ENCODE assay signal across 12 cellular contexts in the genomic region with DNA sequence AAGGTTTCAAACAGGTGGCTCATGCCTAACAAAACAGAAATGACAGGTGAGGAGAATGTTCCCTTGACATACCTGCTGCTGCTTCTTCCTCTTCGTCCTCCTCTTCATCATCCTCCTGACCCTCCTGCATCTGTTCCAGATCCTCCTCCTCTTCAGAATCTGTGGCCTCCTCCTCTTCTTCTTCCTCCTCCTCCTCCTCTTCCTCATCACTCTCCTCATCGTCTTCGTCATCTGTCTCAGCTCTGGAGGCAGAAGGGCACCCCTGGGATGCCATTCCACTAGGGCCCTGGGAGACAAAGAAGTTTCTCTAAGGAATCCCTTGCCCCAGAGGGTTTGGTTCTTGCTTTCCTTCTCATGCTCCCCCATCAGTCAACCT. TPM values are rescaled to one million over a fixed set of nuclear protein-coding genes. Genes with fewer than 3 reads are reported as not detected.
A peak's percentile ranks its signal among the peaks of the same experiment; 100 is the strongest.
DNase-seq lines count a peak whose midpoint lies in the region; FAIRE-seq and TF ChIP-seq lines count a peak whose summit lies in the region.
"Had no signal": no experiment of that assay in that cellular context is flagged by ENCODE, and none has a peak within 500 bp of the region (broad histone marks: within the 10 kb centered on the region; RNA-seq: fewer than 3 reads in every experiment).

No MANE protein-coding gene starts in this region.

- H4K20me1 ChIP-seq in hepatocyte (ENCODE audit: insufficient read depth, poor library complexity, severe bottlenecking), result no peaks in the 10 kb centered on the region

- H2AFZ ChIP-seq in hepatocyte (no peak overlapping the region), neuronal stem cell (ENCODE audit: low read length) (no peak overlapping the region)

- H3K27me3 Mint-ChIP-seq in activated naive CD4-positive, alpha-beta T cell treated with anti-CD3 and anti-CD28 coated beads, Interleukin-2, amount 50 U/mL, for 24 hours, result no peaks in the 10 kb centered on the region
- H3K27me3 Mint-ChIP-seq in activated naive CD8-positive, alpha-beta T cell, result no peaks in the 10 kb centered on the region

- no peak overlapping the region for H4K91ac ChIP-seq in neuronal stem cell (ENCODE audit: low read depth, low read length, poor library complexity)

- H3K9me3 Mint-ChIP-seq in activated naive CD4-positive, alpha-beta T cell treated with anti-CD3 and anti-CD28 coated beads, Interleukin-2, amount 50 U/mL, for 24 hours, result no peaks in the 10 kb centered on the region
- no peaks in the 10 kb centered on the region for H3K9me3 Mint-ChIP-seq in activated naive CD8-positive, alpha-beta T cell (ENCODE audit: low read depth)

- H3K9me3 ChIP-seq in hepatocyte (ENCODE audit: low read depth), result no peaks in the 10 kb centered on the region
- H3K9me3 ChIP-seq in tibial nerve, result no peaks in the 10 kb centered on the region
- no peaks in the 10 kb centered on the region for H3K9me3 ChIP-seq in neuronal stem cell (replicated peaks in 1 of 2; ENCODE audit: control insufficient read depth in 2 of 2, insufficient read depth in 1 of 2, low read depth in 1 of 2, low read length in 2 of 2)
- H3K9me3 ChIP-seq: colonic mucosa had no signal

- no peak overlapping the region for H3K4me2 ChIP-seq in hepatocyte
- H3K4me2 ChIP-seq in neuronal stem cell (ENCODE audit: insufficient read depth, low read length, poor library complexity, severe bottlenecking), result no peak overlapping the region

- no peak overlapping the region for H3K9ac ChIP-seq in neuronal stem cell (ENCODE audit: low read depth, low read length, poor library complexity)

- WGBS in hepatocyte (ENCODE audit: low lambda C conversion rate, missing lambda C conversion rate), result 97% methylated on average over 3 of the region's 3 CpGs
- 84 to 89% methylated on average over 3 of the region's 3 CpGs for WGBS in tibial nerve, 2 donors
- no CpG with 5 or more reads among the region's 3 CpGs for WGBS in neuronal stem cell (ENCODE audit: extremely low coverage in 2 of 2, insufficient read length in 2 of 2, insufficient replicate concordance in 1 of 2), 2 donors

- no peak overlapping the region for H2BK12ac ChIP-seq in neuronal stem cell (ENCODE audit: low read length)

- H3K27ac ChIP-seq in hepatocyte (peak overlapping the region; percentile 54), tibial nerve (peak overlapping the region in 3 of 4 donors; percentile 8 to 95 (median 66)), neuronal stem cell (replicated peaks; ENCODE audit: low read length) (no peak overlapping the region)
- H3K27ac ChIP-seq: colonic mucosa had no signal

- H3K27ac Mint-ChIP-seq in activated naive CD4-positive, alpha-beta T cell treated with anti-CD3 and anti-CD28 coated beads, Interleukin-2, amount 50 U/mL, for 24 hours, result peak overlapping the region; percentile 26
- peak overlapping the region; percentile 68 for H3K27ac Mint-ChIP-seq in activated naive CD8-positive, alpha-beta T cell

- H3K4me3 Mint-ChIP-seq in activated naive CD4-positive, alpha-beta T cell treated with anti-CD3 and anti-CD28 coated beads, Interleukin-2, amount 50 U/mL, for 24 hours, result peak overlapping the region; percentile 95
- H3K4me3 Mint-ChIP-seq in activated naive CD8-positive, alpha-beta T cell, result peak overlapping the region; percentile 93

- H3K79me1 ChIP-seq in neuronal stem cell (ENCODE audit: low read depth, low read length), result peaks cover 8% of the 10 kb centered on the region

- no peak overlapping the region for H3K18ac ChIP-seq in neuronal stem cell (ENCODE audit: low read length)

- H3K4ac ChIP-seq in neuronal stem cell (ENCODE audit: low read length), result no peak overlapping the region

- peaks cover 86% of the 10 kb centered on the region for H3K4me1 Mint-ChIP-seq in activated naive CD4-positive, alpha-beta T cell treated with anti-CD3 and anti-CD28 coated beads, Interleukin-2, amount 50 U/mL, for 24 hours
- peaks cover 70% of the 10 kb centered on the region for H3K4me1 Mint-ChIP-seq in activated naive CD8-positive, alpha-beta T cell (ENCODE audit: low read depth)

- TF ChIP-seq EP300 in tibial nerve (IDR thresholded peaks at IDR 0.05), result no peak

- no peak overlapping the region for H3K23ac ChIP-seq in neuronal stem cell (ENCODE audit: low read depth, low read length, poor library complexity)

- H2BK15ac ChIP-seq in neuronal stem cell (ENCODE audit: low read length), result no peak overlapping the region

- H3K4me1 ChIP-seq in hepatocyte (ENCODE audit: insufficient read depth) (peaks cover 21% of the 10 kb centered on the region), tibial nerve (peaks cover 0 to 75% (median 41%) of the 10 kb centered on the region in 4 donors), neuronal stem cell (ENCODE audit: control insufficient read depth in 2 of 2, insufficient read depth in 1 of 2, low read depth in 1 of 2, low read length in 2 of 2) (peaks cover 23 to 33% of the 10 kb centered on the region in 2 donors)

- H3K36me3 ChIP-seq in hepatocyte (replicated peaks; ENCODE audit: insufficient read depth, low read depth) (no peaks in the 10 kb centered on the region), tibial nerve (peaks cover 0 to 37% (median 17%) of the 10 kb centered on the region in 3 donors), neuronal stem cell (replicated peaks in 1 of 2; ENCODE audit: control insufficient read depth in 2 of 2, insufficient read depth in 2 of 2, low read length in 2 of 2) (peaks cover 30 to 50% of the 10 kb centered on the region in 2 donors)

- H3K4me3 ChIP-seq in hepatocyte, result no peak overlapping the region
- no peak overlapping the region for H3K4me3 ChIP-seq in tibial nerve
- H3K4me3 ChIP-seq in neuronal stem cell (ENCODE audit: low read length in 2 of 2), result no peak overlapping the region
- H3K4me3 ChIP-seq: colonic mucosa had no signal

- H2BK120ac ChIP-seq in neuronal stem cell (ENCODE audit: low read depth, low read length), result no peak overlapping the region

- no peak for DNase-seq in activated naive CD4-positive, alpha-beta T cell treated with anti-CD3 and anti-CD28 coated beads, Interleukin-2, amount 50 U/mL, for 16 hours
- DNase-seq in hepatocyte (ENCODE audit: low spot score), result no peak
- DNase-seq in tibial nerve (ENCODE audit: low spot score in 2 of 2), result no peak
- no peak for DNase-seq in RCC 7860 (ENCODE audit: low spot score)
- no peak for DNase-seq in stimulated activated CD4-positive, alpha-beta T cell treated with anti-CD3 and anti-CD28 coated beads, Interleukin-2, amount 100 ng/mL, for 24 hours
- no peak for DNase-seq in neuronal stem cell (ENCODE audit: low spot score)
- DNase-seq: kidney, NCI-H82 had no signal

- TF ChIP-seq CTCF in hepatocyte (IDR thresholded peaks at IDR 0.05; ENCODE audit: poor library complexity) (no peak), tibial nerve (IDR thresholded peaks at IDR 0.05) (no peak)

- no peak overlapping the region for H2AK5ac ChIP-seq in neuronal stem cell (ENCODE audit: low read depth, low read length)

- TF ChIP-seq POLR2A in tibial nerve (IDR thresholded peaks at IDR 0.05), result no peak

- H4K8ac ChIP-seq in neuronal stem cell (ENCODE audit: low read depth, low read length), result no peak overlapping the region

- peaks cover 34% of the 10 kb centered on the region for H3K79me2 ChIP-seq in hepatocyte

- H2BK5ac ChIP-seq in neuronal stem cell (ENCODE audit: low read length), result no peak overlapping the region

- H3K9me2 ChIP-seq in hepatocyte (replicated peaks; ENCODE audit: insufficient read depth), result no peaks in the 10 kb centered on the region

- FAIRE-seq in RCC 7860 (lab: Jason Lieb, UNC), result no peak
- FAIRE-seq: D721Med, kidney had no signal

- H3K27me3 ChIP-seq in hepatocyte, result no peaks in the 10 kb centered on the region
- H3K27me3 ChIP-seq in tibial nerve, result no peaks in the 10 kb centered on the region
- H3K27me3 ChIP-seq in neuronal stem cell (ENCODE audit: control insufficient read depth in 3 of 3, insufficient read depth in 3 of 3, low read depth in 1 of 3, low read length in 3 of 3), result no peaks in the 10 kb centered on the region
- H3K27me3 ChIP-seq: colonic mucosa had no signal

- H3K36me3 Mint-ChIP-seq in activated naive CD4-positive, alpha-beta T cell treated with anti-CD3 and anti-CD28 coated beads, Interleukin-2, amount 50 U/mL, for 24 hours, result peaks cover 22% of the 10 kb centered on the region
- H3K36me3 Mint-ChIP-seq in activated naive CD8-positive, alpha-beta T cell, result peaks cover 6% of the 10 kb centered on the region

- H3K14ac ChIP-seq in neuronal stem cell (ENCODE audit: low read length), result no peak overlapping the region

RNA-seq across cellular contexts. Expression of gene ZBTB22, which starts 2.4 kb away (rescaled TPM):
- total RNA-seq in hepatocyte (21.6 and 23.4 TPM in 2 replicates), tibial nerve (10 to 100 TPM; 13.8 to 21.6 (median 17.5) TPM)
- 23.2 and 23.8 TPM in 2 replicates for polyA plus RNA-seq in hepatocyte
- 18.2 TPM for polyA plus RNA-seq in neuronal stem cell (2013, experiment 1 of 2)
- 17.1 TPM for polyA plus RNA-seq in neuronal stem cell (2013, experiment 2 of 2)

RNA-seq across cellular contexts. Expression of gene DAXX, which starts 2.8 kb away (rescaled TPM):
- total RNA-seq in hepatocyte (26.4 and 31.0 TPM in 2 replicates), tibial nerve (10 to 100 TPM; 24.9 to 45.4 (median 36.6) TPM)
- 28.4 and 35.3 TPM in 2 replicates for polyA plus RNA-seq in hepatocyte
- 40.8 TPM for polyA plus RNA-seq in neuronal stem cell (2013, experiment 1 of 2)
- 39.2 TPM for polyA plus RNA-seq in neuronal stem cell (2013, experiment 2 of 2)

RNA-seq across cellular contexts. Expression of gene TAPBP, which starts 6.0 kb away (rescaled TPM):
- 39.1 and 59.3 TPM in 2 replicates for total RNA-seq in hepatocyte
- polyA plus RNA-seq in hepatocyte, result 108 and 116 TPM in 2 replicates
- total RNA-seq in tibial nerve, result 10 to 100 TPM; 71.2 to 91.8 (median 89.7) TPM
- polyA plus RNA-seq in neuronal stem cell (2013, experiment 1 of 2), result 12.5 TPM
- polyA plus RNA-seq in neuronal stem cell (2013, experiment 2 of 2), result 13.2 TPM

RNA-seq across cellular contexts. Expression of gene RGL2, which starts 21.2 kb away (rescaled TPM):
- total RNA-seq in hepatocyte (57.4 and 63.3 TPM in 2 replicates), tibial nerve (10 to 100 TPM; 33.1 to 49.8 (median 43.7) TPM)
- polyA plus RNA-seq in hepatocyte, result 82.1 and 89.3 TPM in 2 replicates
- polyA plus RNA-seq in neuronal stem cell (2013, experiment 1 of 2), result 56.5 TPM
- 55.4 TPM for polyA plus RNA-seq in neuronal stem cell (2013, experiment 2 of 2)

RNA-seq across cellular contexts. Expression of gene PFDN6, which starts 30.5 kb away (rescaled TPM):
- total RNA-seq in hepatocyte (43.9 and 52.7 TPM in 2 replicates), tibial nerve (10 to 100 TPM; 12.4 to 48.7 (median 21.0) TPM)
- 19.5 and 27.2 TPM in 2 replicates for polyA plus RNA-seq in hepatocyte
- 63.9 TPM for polyA plus RNA-seq in neuronal stem cell (2013, experiment 1 of 2)
- polyA plus RNA-seq in neuronal stem cell (2013, experiment 2 of 2), result 63.8 TPM
